Comparison of ENCODE assay signal across 2 cellular contexts in the genomic region with DNA sequence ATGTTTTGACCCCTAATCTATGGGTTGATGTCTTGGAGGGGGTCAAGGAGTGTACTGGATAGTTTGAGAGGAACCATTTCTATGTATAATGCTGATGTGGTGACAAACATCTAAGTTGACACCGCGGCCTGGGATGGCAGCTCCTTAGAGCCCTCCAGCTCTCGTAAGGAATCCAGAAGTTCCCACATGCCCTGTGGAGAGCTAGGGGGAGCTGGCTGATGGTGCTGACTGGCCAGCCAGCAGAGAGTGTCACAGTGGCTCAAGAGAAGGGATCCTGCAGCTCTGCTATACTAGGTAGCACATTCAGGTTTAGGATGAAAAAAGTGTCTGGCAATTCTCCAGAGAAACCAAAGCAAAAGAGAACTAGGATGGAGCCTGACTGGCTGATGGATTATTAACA.
TF ChIP-seq lines count a peak whose summit lies in the region.

No MANE protein-coding gene starts in this region.

TF ChIP-seq in GM23338, 12 proteins besides CTCF, POLR2A, EP300 and RAD21:
- TF ChIP-seq STAT1 (IDR thresholded peaks at IDR 0.05; ENCODE audit: unreplicated experiment) (no peak), POLR2AphosphoS5 (IDR thresholded peaks at IDR 0.05; ENCODE audit: low read depth) (no peak), EZH2 (IDR thresholded peaks at IDR 0.05; ENCODE audit: low read depth, unreplicated experiment) (no peak), ZNF462 (CRISPR knock-in tag; IDR thresholded peaks at IDR 0.05) (no peak), ZNF331 (CRISPR knock-in tag; IDR thresholded peaks at IDR 0.05; ENCODE audit: low read depth) (no peak), ZNF114 (CRISPR knock-in tag; IDR thresholded peaks at IDR 0.05) (no peak), REST (IDR thresholded peaks at IDR 0.05; ENCODE audit: unreplicated experiment) (no peak), CREB1 (CRISPR knock-in tag; IDR thresholded peaks at IDR 0.05; ENCODE audit: low read depth) (no peak)

TF ChIP-seq in H1, 55 proteins besides CTCF, POLR2A, EP300 and RAD21:
- no peak for TF ChIP-seq BRCA1 (IDR thresholded peaks at IDR 0.05; ENCODE audit: low read depth, low read length)
- no peak for TF ChIP-seq MAFK (IDR thresholded peaks at IDR 0.05; ENCODE audit: low read depth, low read length)
- TF ChIP-seq, protein P1, sequence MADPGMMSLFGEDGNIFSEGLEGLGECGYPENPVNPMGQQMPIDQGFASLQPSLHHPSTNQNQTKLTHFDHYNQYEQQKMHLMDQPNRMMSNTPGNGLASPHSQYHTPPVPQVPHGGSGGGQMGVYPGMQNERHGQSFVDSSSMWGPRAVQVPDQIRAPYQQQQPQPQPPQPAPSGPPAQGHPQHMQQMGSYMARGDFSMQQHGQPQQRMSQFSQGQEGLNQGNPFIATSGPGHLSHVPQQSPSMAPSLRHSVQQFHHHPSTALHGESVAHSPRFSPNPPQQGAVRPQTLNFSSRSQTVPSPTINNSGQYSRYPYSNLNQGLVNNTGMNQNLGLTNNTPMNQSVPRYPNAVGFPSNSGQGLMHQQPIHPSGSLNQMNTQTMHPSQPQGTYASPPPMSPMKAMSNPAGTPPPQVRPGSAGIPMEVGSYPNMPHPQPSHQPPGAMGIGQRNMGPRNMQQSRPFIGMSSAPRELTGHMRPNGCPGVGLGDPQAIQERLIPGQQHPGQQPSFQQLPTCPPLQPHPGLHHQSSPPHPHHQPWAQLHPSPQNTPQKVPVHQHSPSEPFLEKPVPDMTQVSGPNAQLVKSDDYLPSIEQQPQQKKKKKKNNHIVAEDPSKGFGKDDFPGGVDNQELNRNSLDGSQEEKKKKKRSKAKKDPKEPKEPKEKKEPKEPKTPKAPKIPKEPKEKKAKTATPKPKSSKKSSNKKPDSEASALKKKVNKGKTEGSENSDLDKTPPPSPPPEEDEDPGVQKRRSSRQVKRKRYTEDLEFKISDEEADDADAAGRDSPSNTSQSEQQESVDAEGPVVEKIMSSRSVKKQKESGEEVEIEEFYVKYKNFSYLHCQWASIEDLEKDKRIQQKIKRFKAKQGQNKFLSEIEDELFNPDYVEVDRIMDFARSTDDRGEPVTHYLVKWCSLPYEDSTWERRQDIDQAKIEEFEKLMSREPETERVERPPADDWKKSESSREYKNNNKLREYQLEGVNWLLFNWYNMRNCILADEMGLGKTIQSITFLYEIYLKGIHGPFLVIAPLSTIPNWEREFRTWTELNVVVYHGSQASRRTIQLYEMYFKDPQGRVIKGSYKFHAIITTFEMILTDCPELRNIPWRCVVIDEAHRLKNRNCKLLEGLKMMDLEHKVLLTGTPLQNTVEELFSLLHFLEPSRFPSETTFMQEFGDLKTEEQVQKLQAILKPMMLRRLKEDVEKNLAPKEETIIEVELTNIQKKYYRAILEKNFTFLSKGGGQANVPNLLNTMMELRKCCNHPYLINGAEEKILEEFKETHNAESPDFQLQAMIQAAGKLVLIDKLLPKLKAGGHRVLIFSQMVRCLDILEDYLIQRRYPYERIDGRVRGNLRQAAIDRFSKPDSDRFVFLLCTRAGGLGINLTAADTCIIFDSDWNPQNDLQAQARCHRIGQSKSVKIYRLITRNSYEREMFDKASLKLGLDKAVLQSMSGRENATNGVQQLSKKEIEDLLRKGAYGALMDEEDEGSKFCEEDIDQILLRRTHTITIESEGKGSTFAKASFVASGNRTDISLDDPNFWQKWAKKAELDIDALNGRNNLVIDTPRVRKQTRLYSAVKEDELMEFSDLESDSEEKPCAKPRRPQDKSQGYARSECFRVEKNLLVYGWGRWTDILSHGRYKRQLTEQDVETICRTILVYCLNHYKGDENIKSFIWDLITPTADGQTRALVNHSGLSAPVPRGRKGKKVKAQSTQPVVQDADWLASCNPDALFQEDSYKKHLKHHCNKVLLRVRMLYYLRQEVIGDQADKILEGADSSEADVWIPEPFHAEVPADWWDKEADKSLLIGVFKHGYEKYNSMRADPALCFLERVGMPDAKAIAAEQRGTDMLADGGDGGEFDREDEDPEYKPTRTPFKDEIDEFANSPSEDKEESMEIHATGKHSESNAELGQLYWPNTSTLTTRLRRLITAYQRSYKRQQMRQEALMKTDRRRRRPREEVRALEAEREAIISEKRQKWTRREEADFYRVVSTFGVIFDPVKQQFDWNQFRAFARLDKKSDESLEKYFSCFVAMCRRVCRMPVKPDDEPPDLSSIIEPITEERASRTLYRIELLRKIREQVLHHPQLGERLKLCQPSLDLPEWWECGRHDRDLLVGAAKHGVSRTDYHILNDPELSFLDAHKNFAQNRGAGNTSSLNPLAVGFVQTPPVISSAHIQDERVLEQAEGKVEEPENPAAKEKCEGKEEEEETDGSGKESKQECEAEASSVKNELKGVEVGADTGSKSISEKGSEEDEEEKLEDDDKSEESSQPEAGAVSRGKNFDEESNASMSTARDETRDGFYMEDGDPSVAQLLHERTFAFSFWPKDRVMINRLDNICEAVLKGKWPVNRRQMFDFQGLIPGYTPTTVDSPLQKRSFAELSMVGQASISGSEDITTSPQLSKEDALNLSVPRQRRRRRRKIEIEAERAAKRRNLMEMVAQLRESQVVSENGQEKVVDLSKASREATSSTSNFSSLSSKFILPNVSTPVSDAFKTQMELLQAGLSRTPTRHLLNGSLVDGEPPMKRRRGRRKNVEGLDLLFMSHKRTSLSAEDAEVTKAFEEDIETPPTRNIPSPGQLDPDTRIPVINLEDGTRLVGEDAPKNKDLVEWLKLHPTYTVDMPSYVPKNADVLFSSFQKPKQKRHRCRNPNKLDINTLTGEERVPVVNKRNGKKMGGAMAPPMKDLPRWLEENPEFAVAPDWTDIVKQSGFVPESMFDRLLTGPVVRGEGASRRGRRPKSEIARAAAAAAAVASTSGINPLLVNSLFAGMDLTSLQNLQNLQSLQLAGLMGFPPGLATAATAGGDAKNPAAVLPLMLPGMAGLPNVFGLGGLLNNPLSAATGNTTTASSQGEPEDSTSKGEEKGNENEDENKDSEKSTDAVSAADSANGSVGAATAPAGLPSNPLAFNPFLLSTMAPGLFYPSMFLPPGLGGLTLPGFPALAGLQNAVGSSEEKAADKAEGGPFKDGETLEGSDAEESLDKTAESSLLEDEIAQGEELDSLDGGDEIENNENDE (IDR thresholded peaks at IDR 0.05; ENCODE audit: insufficient replicate concordance, low read length): no peak
- no peak for TF ChIP-seq CTBP2 (IDR thresholded peaks at IDR 0.05; ENCODE audit: borderline replicate concordance, insufficient read depth, insufficient read length, low read length)
- TF ChIP-seq NANOG (IDR thresholded peaks at IDR 0.05; ENCODE audit: insufficient read depth, low read depth, low read length, poor library complexity, severe bottlenecking): no peak
